ENCODE assay signal across 1 cellular context in the genomic region with DNA sequence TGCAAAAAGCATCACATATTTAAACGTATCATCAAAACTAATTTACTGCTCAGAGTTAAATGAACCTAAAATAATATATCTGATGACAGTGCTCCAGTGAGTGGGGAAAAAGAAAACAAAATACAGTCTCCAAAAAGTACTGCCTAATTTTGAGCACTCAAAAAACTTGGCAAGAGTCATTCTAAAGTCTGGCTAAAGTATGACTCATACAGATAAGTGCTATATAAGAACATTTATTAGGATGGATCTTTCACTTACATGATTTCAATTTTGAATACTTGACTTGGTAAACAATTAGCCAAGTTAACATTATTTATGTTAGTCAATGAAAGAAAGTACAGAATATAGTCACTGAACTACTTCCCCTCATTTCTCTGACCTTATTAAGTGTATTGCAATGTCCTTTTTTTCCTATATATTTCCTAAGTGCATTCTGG.
A peak's percentile ranks its signal among the peaks of the same experiment; 100 is the strongest.
TF ChIP-seq lines count a peak whose summit lies in the region.

No MANE protein-coding gene starts in this region.

TF ChIP-seq in A549, 52 proteins besides CTCF, POLR2A, EP300 and RAD21:
- TF ChIP-seq ESRRA (IDR thresholded peaks at IDR 0.05; ENCODE audit: borderline replicate concordance, low read length) (no peak), ZFP36 (IDR thresholded peaks at IDR 0.05; ENCODE audit: borderline replicate concordance, partially characterized antibody) (no peak), GATA3 (IDR thresholded peaks at IDR 0.05; ENCODE audit: borderline replicate concordance) (no peak), FOSL2 (IDR thresholded peaks at IDR 0.05) (no peak), FOSL2 (CRISPR knock-in tag; IDR thresholded peaks at IDR 0.05) (peak; percentile 79)
